In the genomic region with DNA sequence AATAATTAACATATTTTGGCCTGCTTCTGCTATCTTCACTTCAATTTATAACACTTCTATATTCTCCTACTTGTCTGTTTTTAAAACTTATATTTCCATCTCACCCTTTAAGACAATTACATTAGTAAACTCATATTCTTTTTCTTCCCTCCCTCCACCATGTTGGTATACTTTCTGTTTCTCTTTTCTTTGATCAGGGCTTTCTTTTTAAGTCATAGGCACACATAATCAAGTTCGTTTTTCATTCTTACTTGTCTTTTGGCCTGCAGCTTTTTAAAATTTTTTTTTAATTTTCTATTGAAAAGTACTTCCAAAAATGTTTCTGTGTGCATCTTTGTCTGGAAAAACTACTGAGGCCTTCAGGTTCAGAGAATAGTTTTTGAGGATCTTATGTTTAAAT, we compare ENCODE assay signal across 13 cellular contexts. TPM values are rescaled to one million over a fixed set of nuclear protein-coding genes. Genes with fewer than 3 reads are reported as not detected.
A peak's percentile ranks its signal among the peaks of the same experiment; 100 is the strongest.
DNase-seq lines count a peak whose midpoint lies in the region; ATAC-seq and TF ChIP-seq lines count a peak whose summit lies in the region.
"Had no signal": no experiment of that assay in that cellular context is flagged by ENCODE, and none has a peak within 500 bp of the region (broad histone marks: within the 10 kb centered on the region; RNA-seq: fewer than 3 reads in every experiment).

No MANE protein-coding gene starts in this region.

- TF ChIP-seq CTCF in SK-N-SH (IDR thresholded peaks at IDR 0.05) (no peak), PC-9 (conservative IDR thresholded peaks at IDR 0.05) (no peak)

- H3K4me2 ChIP-seq in SK-N-SH (no peak overlapping the region), PC-9 (no peak overlapping the region)

- H3K9me3 ChIP-seq in SK-N-SH (peaks cover 5% of the 10 kb centered on the region; the same call in 1 of the 2 replicates), mononuclear cell (ENCODE audit: low read depth, low read length) (no peaks in the 10 kb centered on the region), PC-9 (ENCODE audit: insufficient read depth, low read depth) (no peaks in the 10 kb centered on the region)
- H3K9me3 ChIP-seq: ovary, thyroid gland had no signal

- peak overlapping the region; percentile 83 for H3K4me3 Mint-ChIP-seq in T-helper 2 cell treated with Interferon-gamma antibody and Interleukin-4, amounts not matched to agents 5 μg/mL and 100 μg/mL, for 36 hours

- TF ChIP-seq RAD21 in SK-N-SH (IDR thresholded peaks at IDR 0.05; ENCODE audit: low read length): no peak

- peaks cover 43% of the 10 kb centered on the region for H3K36me3 Mint-ChIP-seq in T-helper 2 cell treated with Interferon-gamma antibody and Interleukin-4, amounts not matched to agents 5 μg/mL and 100 μg/mL, for 36 hours (ENCODE audit: low read depth)

- H3K36me3 ChIP-seq in SK-N-SH (replicated peaks in 1 of 2; ENCODE audit: control insufficient read depth in 1 of 2, insufficient read depth in 2 of 2, low read length in 1 of 2): no peaks in the 10 kb centered on the region
- H3K36me3 ChIP-seq in PC-9 (ENCODE audit: low read depth): no peaks in the 10 kb centered on the region
- H3K36me3 ChIP-seq: ovary, thyroid gland had no signal

- H4K20me1 ChIP-seq in SK-N-SH (ENCODE audit: insufficient read depth) (no peaks in the 10 kb centered on the region), PC-9 (ENCODE audit: insufficient read depth) (no peaks in the 10 kb centered on the region)

- no peak overlapping the region for H3K9ac ChIP-seq in SK-N-SH

- no peaks in the 10 kb centered on the region for H3K79me2 ChIP-seq in SK-N-SH (ENCODE audit: insufficient read depth)
- no peaks in the 10 kb centered on the region for H3K79me2 ChIP-seq in PC-9 (ENCODE audit: low read depth)

- peaks cover 2% of the 10 kb centered on the region for H3K27me3 Mint-ChIP-seq in T-helper 2 cell treated with Interferon-gamma antibody and Interleukin-4, amounts not matched to agents 5 μg/mL and 100 μg/mL, for 36 hours (ENCODE audit: low read depth)

- intact Hi-C loops in PC-9 (cut with micrococcal nuclease; ENCODE audit: unreplicated experiment): no loop called here

- H3K4me3 ChIP-seq in SK-N-SH (ENCODE audit: low read depth in 2 of 2, low read length in 1 of 2) (no peak overlapping the region), mononuclear cell (ENCODE audit: low read length) (peak overlapping the region; percentile 4), PC-9 (no peak overlapping the region)
- H3K4me3 ChIP-seq: ovary, thyroid gland had no signal

- H3K27ac ChIP-seq in SK-N-SH (ENCODE audit: low read depth in 2 of 2, low read length in 1 of 2) (no peak overlapping the region), PC-9 (no peak overlapping the region)
- H3K27ac ChIP-seq: 22Rv1, HL-60, ovary, thyroid gland had no signal

- DNase-seq in SK-N-SH: no peak
- DNase-seq in T-helper 2 cell treated with Interferon-gamma antibody and Interleukin-4, amounts not matched to agents 5 μg/mL and 100 μg/mL, for 36 hours (ENCODE audit: low spot score): no peak
- DNase-seq in PC-9: no peak
- DNase-seq: GF-D8, ovary, thyroid gland had no signal

- no peaks in the 10 kb centered on the region for H3K27me3 ChIP-seq in SK-N-SH (ENCODE audit: insufficient read depth)
- no peaks in the 10 kb centered on the region for H3K27me3 ChIP-seq in mononuclear cell (ENCODE audit: insufficient read depth, low read length)
- H3K27me3 ChIP-seq in PC-9 (ENCODE audit: insufficient read depth, low read depth): no peaks in the 10 kb centered on the region; the same call in 1 of the 2 replicates
- H3K27me3 ChIP-seq: ovary, thyroid gland had no signal

- WGBS in SK-N-SH (ENCODE audit: low lambda C conversion rate): 2% methylated on average over 1 of the region's 1 CpG

- H3K4me1 ChIP-seq in SK-N-SH (ENCODE audit: control insufficient read depth in 1 of 2, insufficient read depth in 2 of 2, low read depth in 1 of 2, low read length in 1 of 2) (no peaks in the 10 kb centered on the region), mononuclear cell (ENCODE audit: insufficient read depth, low read length) (peaks cover 9% of the 10 kb centered on the region), PC-9 (replicated peaks; ENCODE audit: insufficient read depth) (no peaks in the 10 kb centered on the region)
- H3K4me1 ChIP-seq: thyroid gland had no signal

- H3F3A ChIP-seq in SK-N-SH (replicated peaks; ENCODE audit: insufficient read depth) (no peaks in the 10 kb centered on the region), PC-9 (ENCODE audit: insufficient read depth, low read depth) (no peaks in the 10 kb centered on the region)

- H3K4me1 Mint-ChIP-seq in T-helper 2 cell treated with Interferon-gamma antibody and Interleukin-4, amounts not matched to agents 5 μg/mL and 100 μg/mL, for 36 hours (ENCODE audit: low read depth): peaks cover 39% of the 10 kb centered on the region

- no peak for TF ChIP-seq EP300 in SK-N-SH (IDR thresholded peaks at IDR 0.05; ENCODE audit: borderline replicate concordance in 1 of 2, low read depth in 1 of 2, low read length in 1 of 2)

- CTCF ChIA-PET in SK-N-SH (lab: Yijun Ruan, JAX) (no interaction called here), PC-9 (lab: Charles Lee) (no interaction called here)

- POLR2A ChIA-PET in SK-N-SH (lab: Yijun Ruan, JAX) (no interaction called here), PC-9 (lab: Charles Lee; ENCODE audit: unreplicated experiment) (no interaction called here)

- peak overlapping the region; percentile 54; the same call in 1 of the 2 replicates for H2AFZ ChIP-seq in SK-N-SH (ENCODE audit: low read depth)
- no peak overlapping the region for H2AFZ ChIP-seq in PC-9

- BruUV-seq in PC-9 (replicated peaks; lab: Mats Ljungman, UMichigan): no TSS peak

- no peak for ATAC-seq in SK-N-SH treated with all-trans-retinoic acid at 6 μM for 48 hours
- peak; percentile 73 for ATAC-seq in GM21717 (IDR thresholded peaks at IDR 0.05; ENCODE audit: unreplicated experiment)
- ATAC-seq in GM19023 (IDR thresholded peaks at IDR 0.05; ENCODE audit: unreplicated experiment): no peak
- ATAC-seq in HG02678 (IDR thresholded peaks at IDR 0.05; ENCODE audit: unreplicated experiment): no peak

- H3K9me2 ChIP-seq in SK-N-SH (no peaks in the 10 kb centered on the region), PC-9 (ENCODE audit: insufficient read depth) (no peaks in the 10 kb centered on the region)

- peaks cover 15% of the 10 kb centered on the region for H3K9me3 Mint-ChIP-seq in T-helper 2 cell treated with Interferon-gamma antibody and Interleukin-4, amounts not matched to agents 5 μg/mL and 100 μg/mL, for 36 hours

- peak overlapping the region; percentile 87 for H3K27ac Mint-ChIP-seq in T-helper 2 cell treated with Interferon-gamma antibody and Interleukin-4, amounts not matched to agents 5 μg/mL and 100 μg/mL, for 36 hours

TF ChIP-seq in SK-N-SH, 30 proteins besides CTCF, POLR2A, EP300 and RAD21:
- TF ChIP-seq TAF1 (IDR thresholded peaks at IDR 0.05; ENCODE audit: borderline replicate concordance, low read depth, low read length) (no peak), FOXJ3 (CRISPR knock-in tag; IDR thresholded peaks at IDR 0.05) (no peak)
- TF ChIP-seq, protein P1, sequence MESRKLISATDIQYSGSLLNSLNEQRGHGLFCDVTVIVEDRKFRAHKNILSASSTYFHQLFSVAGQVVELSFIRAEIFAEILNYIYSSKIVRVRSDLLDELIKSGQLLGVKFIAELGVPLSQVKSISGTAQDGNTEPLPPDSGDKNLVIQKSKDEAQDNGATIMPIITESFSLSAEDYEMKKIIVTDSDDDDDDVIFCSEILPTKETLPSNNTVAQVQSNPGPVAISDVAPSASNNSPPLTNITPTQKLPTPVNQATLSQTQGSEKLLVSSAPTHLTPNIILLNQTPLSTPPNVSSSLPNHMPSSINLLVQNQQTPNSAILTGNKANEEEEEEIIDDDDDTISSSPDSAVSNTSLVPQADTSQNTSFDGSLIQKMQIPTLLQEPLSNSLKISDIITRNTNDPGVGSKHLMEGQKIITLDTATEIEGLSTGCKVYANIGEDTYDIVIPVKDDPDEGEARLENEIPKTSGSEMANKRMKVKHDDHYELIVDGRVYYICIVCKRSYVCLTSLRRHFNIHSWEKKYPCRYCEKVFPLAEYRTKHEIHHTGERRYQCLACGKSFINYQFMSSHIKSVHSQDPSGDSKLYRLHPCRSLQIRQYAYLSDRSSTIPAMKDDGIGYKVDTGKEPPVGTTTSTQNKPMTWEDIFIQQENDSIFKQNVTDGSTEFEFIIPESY (IDR thresholded peaks at IDR 0.05; ENCODE audit: borderline replicate concordance, low read depth): no peak

TF ChIP-seq in SK-N-SH treated with all-trans-retinoic acid at 6 μM for 48 hours, 23 proteins besides CTCF, POLR2A, EP300 and RAD21 (continues in another document):
- TF ChIP-seq CSDC2 (CRISPR knock-in tag; IDR thresholded peaks at IDR 0.05) (no peak), ZNF565 (CRISPR knock-in tag; conservative IDR thresholded peaks at IDR 0.05; ENCODE audit: low read depth) (no peak), ZFP3 (CRISPR knock-in tag; IDR thresholded peaks at IDR 0.05) (no peak), ZNF70 (CRISPR knock-in tag; IDR thresholded peaks at IDR 0.05) (no peak), SNAI2 (CRISPR knock-in tag; IDR thresholded peaks at IDR 0.05) (no peak), PPARA (CRISPR knock-in tag; IDR thresholded peaks at IDR 0.05; ENCODE audit: borderline replicate concordance) (no peak), ZC3H10 (CRISPR knock-in tag; IDR thresholded peaks at IDR 0.05) (no peak), ARNTL (CRISPR knock-in tag; IDR thresholded peaks at IDR 0.05; ENCODE audit: borderline replicate concordance, low read depth) (no peak), CSRNP3 (CRISPR knock-in tag; IDR thresholded peaks at IDR 0.05) (no peak), ZNF8 (CRISPR knock-in tag; IDR thresholded peaks at IDR 0.05) (no peak)

RNA-seq across cellular contexts. Expression of gene PYHIN1, which starts 2.3 kb away (rescaled TPM):
- polyA plus RNA-seq in SK-N-SH (2012; rRNA removed): not detected in 2 replicates
- not detected in 2 replicates for polyA plus RNA-seq in SK-N-SH (2012; cell fraction: cytosol; rRNA removed)
- not detected in 2 replicates for polyA plus RNA-seq in SK-N-SH (2012; cell fraction: nucleus; rRNA removed)
- total RNA-seq in mononuclear cell (35.6 TPM), PC-9 (2021) (not detected in 2 replicates)

Comparison
In these comparisons a context has a peak if more than half of its experiments do, and no peak if none do; other contexts are left out.
1. RNA of gene PYHIN1, which starts 2.3 kb away (total RNA-seq): 35.6 TPM in mononuclear cell (single experiment); not detected in PC-9; every median in the first group is over 10 times any median in the second.